In genomic region chr15:58770519-58770856, GRCh38 we compare ENCODE assay signal across 8 cellular contexts. TPM values are rescaled to one million over a fixed set of nuclear protein-coding genes. Genes with fewer than 3 reads are reported as not detected.
DNase-seq lines count a peak whose midpoint lies in the region; ATAC-seq and TF ChIP-seq lines count a peak whose summit lies in the region.

No MANE protein-coding gene starts in this region.

- H3K9me3 ChIP-seq in CD4-positive, CD25-positive, alpha-beta regulatory T cell (ENCODE audit: control insufficient read depth in 2 of 2, low read length in 2 of 2), result no peaks in the 10 kb centered on the region

- no peak overlapping the region for H3K4me3 Mint-ChIP-seq in CD4-positive, CD25-positive, alpha-beta regulatory T cell
- peak overlapping the region; percentile 93 for H3K4me3 Mint-ChIP-seq in activated B cell treated with CpG ODN at 0.5 μM for 24 hours

- peak; percentile 6 to 18 for ATAC-seq in CD4-positive, CD25-positive, alpha-beta regulatory T cell (ENCODE audit: low read depth in 2 of 2)
- ATAC-seq in GM18868 (IDR thresholded peaks at IDR 0.05; ENCODE audit: unreplicated experiment), result peak; percentile 17
- ATAC-seq in activated B cell treated with CpG ODN at 0.5 μM for 24 hours (ENCODE audit: low read depth), result peak; percentile 36
- ATAC-seq in GM19397 (IDR thresholded peaks at IDR 0.05; ENCODE audit: unreplicated experiment), result no peak

- DNase-seq in CD4-positive, CD25-positive, alpha-beta regulatory T cell, result peak in 1 of 3 donors; percentile 69
- peak; percentile 79 for DNase-seq in HS-27A (ENCODE audit: low read depth)
- no peak for DNase-seq in activated B cell treated with CpG ODN at 0.5 μM for 24 hours
- DNase-seq in germinal center (ENCODE audit: low spot score), result peak; percentile 63
- no peak for DNase-seq in NCI-H1417 (lab: John Stamatoyannopoulos, UW)

- H3K4me1 ChIP-seq in CD4-positive, CD25-positive, alpha-beta regulatory T cell (ENCODE audit: control insufficient read depth, insufficient read depth, low read length, poor library complexity, severe bottlenecking), result peaks cover 45% of the 10 kb centered on the region
- H3K4me1 ChIP-seq in rectal smooth muscle tissue (ENCODE audit: control insufficient read depth, insufficient read depth, low read length), result peaks cover 13% of the 10 kb centered on the region

- TF ChIP-seq CTCF in activated B cell treated with CpG ODN at 0.5 μM for 24 hours (IDR thresholded peaks at IDR 0.05), result no peak

- H3K4me1 Mint-ChIP-seq in CD4-positive, CD25-positive, alpha-beta regulatory T cell, result peaks cover 6 to 14% (median 8%) of the 10 kb centered on the region in 4 donors
- H3K4me1 Mint-ChIP-seq in activated B cell treated with CpG ODN at 0.5 μM for 24 hours, result peaks cover 6% of the 10 kb centered on the region

- peak overlapping the region; percentile 77 for H3K4me3 ChIP-seq in CD4-positive, CD25-positive, alpha-beta regulatory T cell (ENCODE audit: low read depth, low read length)
- H3K4me3 ChIP-seq in rectal smooth muscle tissue (ENCODE audit: low read length), result peak overlapping the region; percentile 97

- no peaks in the 10 kb centered on the region for H3K27me3 ChIP-seq in CD4-positive, CD25-positive, alpha-beta regulatory T cell (ENCODE audit: control insufficient read depth, insufficient read depth, low read length)
- no peaks in the 10 kb centered on the region for H3K27me3 ChIP-seq in rectal smooth muscle tissue (ENCODE audit: control insufficient read depth, insufficient read depth, low read length)

- no peaks in the 10 kb centered on the region for H3K36me3 ChIP-seq in CD4-positive, CD25-positive, alpha-beta regulatory T cell (ENCODE audit: control insufficient read depth, insufficient read depth, low read length)
- no peaks in the 10 kb centered on the region for H3K36me3 ChIP-seq in rectal smooth muscle tissue (ENCODE audit: control insufficient read depth, insufficient read depth, low read length)

- peak overlapping the region; percentile 87 for H3K27ac ChIP-seq in CD4-positive, CD25-positive, alpha-beta regulatory T cell (ENCODE audit: insufficient read depth, low read length, poor library complexity, severe bottlenecking)
- H3K27ac ChIP-seq in rectal smooth muscle tissue (ENCODE audit: low read depth, low read length), result peak overlapping the region; percentile 96

- H3K27me3 Mint-ChIP-seq in CD4-positive, CD25-positive, alpha-beta regulatory T cell, result peaks cover 4% of the 10 kb centered on the region
- no peaks in the 10 kb centered on the region for H3K27me3 Mint-ChIP-seq in activated B cell treated with CpG ODN at 0.5 μM for 24 hours

- intact Hi-C loops in activated B cell treated with CpG ODN at 0.5 μM for 24 hours (cut with micrococcal nuclease), result loop anchor here (2.0 to 10.0 kb wide), 4 partner anchors 46 to 884 kb away; partner anchors contain the start of gene GTF2A2

- CTCF ChIA-PET in activated B cell treated with CpG ODN at 0.5 μM for 24 hours (lab: Charles Lee), result interaction anchor here (0.8 to 2.7 kb wide), 12 partner anchors 10 to 915 kb away, joined by 3 to 19 read pairs (median 4); partner anchors contain the start of gene ADAM10

- H3K27ac Mint-ChIP-seq in CD4-positive, CD25-positive, alpha-beta regulatory T cell, result peak overlapping the region in 2 of 3 donors; percentile 94 to 97
- peak overlapping the region; percentile 96 for H3K27ac Mint-ChIP-seq in activated B cell treated with CpG ODN at 0.5 μM for 24 hours

- peak overlapping the region; percentile 68 for H3K9ac ChIP-seq in rectal smooth muscle tissue (ENCODE audit: low read length)

- H3K9me3 Mint-ChIP-seq in CD4-positive, CD25-positive, alpha-beta regulatory T cell, result peaks cover 0 to 3% (median 0%) of the 10 kb centered on the region in 7 donors
- no peaks in the 10 kb centered on the region for H3K9me3 Mint-ChIP-seq in activated B cell treated with CpG ODN at 0.5 μM for 24 hours

- no peaks in the 10 kb centered on the region for H3K36me3 Mint-ChIP-seq in CD4-positive, CD25-positive, alpha-beta regulatory T cell
- peaks cover 3% of the 10 kb centered on the region for H3K36me3 Mint-ChIP-seq in activated B cell treated with CpG ODN at 0.5 μM for 24 hours (ENCODE audit: low read depth)

- POLR2A ChIA-PET in activated B cell treated with CpG ODN at 0.5 μM for 24 hours (lab: Charles Lee), result interaction anchor here (0.5 to 2.8 kb wide), 20 partner anchors 9 to 920 kb away, joined by 3 to 78 read pairs (median 4); partner anchors contain the start of genes ADAM10 and SLTM

RNA-seq across cellular contexts. Expression of gene MINDY2, which starts 0.6 kb away (rescaled TPM):
- total RNA-seq in CD4-positive, CD25-positive, alpha-beta regulatory T cell, result 15.5 TPM
- polyA plus RNA-seq in CD4-positive, CD25-positive, alpha-beta regulatory T cell, result 10 to 100 TPM in 3 of 4 donors, 1 to 10 TPM in 1; 7.9 to 15.9 (median 12.2) TPM
- 5.8 and 6.2 TPM in 2 replicates for total RNA-seq in activated B cell treated with CpG ODN at 0.5 μM for 24 hours

RNA-seq across cellular contexts. Expression of gene ADAM10, which starts 21.0 kb away (rescaled TPM):
- 156 TPM for total RNA-seq in CD4-positive, CD25-positive, alpha-beta regulatory T cell
- 100 to 1,000 TPM; 149 to 183 (median 153) TPM for polyA plus RNA-seq in CD4-positive, CD25-positive, alpha-beta regulatory T cell
- total RNA-seq in activated B cell treated with CpG ODN at 0.5 μM for 24 hours, result 87.7 and 91.6 TPM in 2 replicates

Comparison
In these comparisons a context has a peak if more than half of its experiments do, and no peak if none do; other contexts are left out.
1. DNase-seq: peak in HS-27A (single experiment) and germinal center (single experiment); none in activated B cell treated with CpG ODN at 0.5 μM for 24 hours (single experiment) and NCI-H1417 (0 of 3).